9 cellular contexts compared by ENCODE assay signal in the genomic region with DNA sequence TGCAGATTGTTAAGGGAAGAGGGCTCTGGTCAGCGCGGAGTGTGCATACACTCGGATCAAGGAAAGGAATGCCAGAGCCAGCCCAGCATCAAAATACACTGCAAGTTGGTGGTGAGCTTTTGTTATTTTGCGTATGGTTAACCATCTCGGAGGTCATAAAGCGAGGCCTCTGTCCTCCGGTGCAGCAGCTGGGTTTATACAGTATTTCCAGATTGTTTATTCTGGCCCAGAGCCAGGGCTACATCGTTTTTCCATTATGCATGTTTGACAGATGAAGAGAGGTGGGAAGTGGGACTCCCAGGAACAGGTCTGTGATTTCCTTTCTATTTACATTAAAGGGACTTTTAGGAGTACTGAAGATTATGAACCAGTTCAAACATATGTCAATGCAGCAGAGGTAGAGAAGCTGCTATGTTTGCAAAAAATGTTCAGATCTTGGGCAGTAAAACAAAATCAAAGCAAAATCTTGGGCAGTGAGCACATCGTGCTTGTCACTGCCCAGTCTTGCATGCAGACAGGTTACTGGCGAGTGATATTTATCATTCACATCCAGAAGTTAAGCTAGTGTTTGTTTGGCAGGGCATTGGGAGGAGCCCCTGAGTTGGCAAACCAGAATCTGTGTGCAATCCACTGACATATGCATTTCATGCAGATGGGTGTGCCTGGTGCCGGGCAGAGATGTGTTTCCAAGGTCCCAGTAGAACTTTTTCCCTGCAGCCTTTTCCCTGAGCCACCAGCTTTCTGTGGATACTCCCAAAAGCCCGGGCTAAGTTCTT.
DNase-seq lines count a peak whose midpoint lies in the region; ATAC-seq, FAIRE-seq and TF ChIP-seq lines count a peak whose summit lies in the region.
"Had no signal": no experiment of that assay in that cellular context is flagged by ENCODE, and none has a peak within 500 bp of the region (broad histone marks: within the 10 kb centered on the region; RNA-seq: fewer than 3 reads in every experiment).

No MANE protein-coding gene starts in this region.

- H3K9me3 ChIP-seq in suprapubic skin = no peaks in the 10 kb centered on the region

- H3K4me3 ChIP-seq in astrocyte of the spinal cord (ENCODE audit: low read depth, low read length) = no peak overlapping the region
- H3K4me3 ChIP-seq in suprapubic skin = no peak overlapping the region

- WGBS in suprapubic skin = 48% methylated on average over 12 of the region's 12 CpGs

- H3K4me3 Mint-ChIP-seq in naive thymus-derived CD8-positive, alpha-beta T cell = peak overlapping the region in 9 of 10 donors; percentile 66 to 78 (median 74)

- in situ Hi-C loops in astrocyte of the spinal cord (cut with HindIII; ENCODE audit: low sequenced_read_pairs) = no loop called here

- H3K27ac ChIP-seq in suprapubic skin = no peak overlapping the region

- FAIRE-seq in GM12892 (lab: Jason Lieb, UNC) = peak; percentile 66

- no peak for TF ChIP-seq EP300 in suprapubic skin (IDR thresholded peaks at IDR 0.05)

- H3K36me3 ChIP-seq in suprapubic skin = no peaks in the 10 kb centered on the region

- DNase-seq in GM12892 (ENCODE audit: insufficient read length) = no peak
- peak; percentile 95 for DNase-seq in NCI-H2171 treated with DMSO at 0.1 percent for 48 hours (lab: John Stamatoyannopoulos, UW)
- peak; percentile 90 for DNase-seq in astrocyte of the spinal cord (ENCODE audit: low read depth, low spot score)
- DNase-seq in naive thymus-derived CD8-positive, alpha-beta T cell = no peak
- DNase-seq in suprapubic skin (ENCODE audit: low spot score in 2 of 2) = no peak
- no peak for DNase-seq in foreskin melanocyte
- DNase-seq in SK-N-DZ (ENCODE audit: low spot score) = no peak

- no peaks in the 10 kb centered on the region for H3K27me3 ChIP-seq in suprapubic skin

- peaks cover 24% of the 10 kb centered on the region for H3K4me1 ChIP-seq in suprapubic skin

- peaks cover 16 to 40% (median 27%) of the 10 kb centered on the region in 4 donors for H3K4me1 Mint-ChIP-seq in naive thymus-derived CD8-positive, alpha-beta T cell

- peak; percentile 40; the same call in 1 of the 2 replicates for TF ChIP-seq POLR2A in GM12892 (IDR thresholded peaks at IDR 0.05; ENCODE audit: low read depth, low read length)
- no peak for TF ChIP-seq POLR2A in suprapubic skin (IDR thresholded peaks at IDR 0.05)

- TF ChIP-seq CTCF in astrocyte of the spinal cord (IDR thresholded peaks at IDR 0.05; ENCODE audit: low read depth, low read length) = no peak
- no peak for TF ChIP-seq CTCF in suprapubic skin (IDR thresholded peaks at IDR 0.05)

- H3K27ac Mint-ChIP-seq in naive thymus-derived CD8-positive, alpha-beta T cell = peak overlapping the region in 9 of 10 donors; percentile 53 to 83 (median 80)

- no peaks in the 10 kb centered on the region for H3K27me3 Mint-ChIP-seq in naive thymus-derived CD8-positive, alpha-beta T cell

- no peak for ATAC-seq in naive thymus-derived CD8-positive, alpha-beta T cell
- ATAC-seq in HG03520 (IDR thresholded peaks at IDR 0.05; ENCODE audit: unreplicated experiment) = no peak
- ATAC-seq: HCT116 had no signal

- POLR2A ChIA-PET in naive thymus-derived CD8-positive, alpha-beta T cell (lab: Charles Lee) = interaction anchor here (0.6 to 1.1 kb wide), 2 partner anchors 371 to 1932 kb away, joined by 4 to 6 read pairs; no protein-coding TSS in a partner anchor

- no peaks in the 10 kb centered on the region for H3K36me3 Mint-ChIP-seq in naive thymus-derived CD8-positive, alpha-beta T cell

- peaks cover 0 to 5% (median 0%) of the 10 kb centered on the region in 9 donors for H3K9me3 Mint-ChIP-seq in naive thymus-derived CD8-positive, alpha-beta T cell

Comparison
In these comparisons a context has a peak if more than half of its experiments do, and no peak if none do; other contexts are left out.
1. DNase-seq: peak in NCI-H2171 treated with DMSO at 0.1 percent for 48 hours (single experiment) and astrocyte of the spinal cord (single experiment); none in GM12892 (single experiment), naive thymus-derived CD8-positive, alpha-beta T cell (0 of 10), suprapubic skin (0 of 2), foreskin melanocyte (single experiment) and SK-N-DZ (single experiment).